1 cellular context compared by ENCODE assay signal in genomic region chr20:21303061-21303871, GRCh38.
TF ChIP-seq lines count a peak whose summit lies in the region.

Gene XRN2 (plus strand): TSS chr20:21303331. CDS start chr20:21303399, 68 bp downstream.

TF ChIP-seq in HepG2, 621 proteins besides CTCF, POLR2A, EP300 and RAD21 (continued from another document and continues in another):
- TF ChIP-seq ZNF639 (CRISPR knock-in tag; conservative IDR thresholded peaks at IDR 0.05) (peak; percentile 80), ZNF557 (CRISPR knock-in tag; IDR thresholded peaks at IDR 0.05) (no peak; the same call in none of the 2 replicates), MXD1 (CRISPR knock-in tag; IDR thresholded peaks at IDR 0.05) (peak; percentile 99), ZFAT (CRISPR knock-in tag; conservative IDR thresholded peaks at IDR 0.05) (peak; percentile 94), ZKSCAN1 (IDR thresholded peaks at IDR 0.05; ENCODE audit: low read length) (no peak; the same call in 1 of the 2 replicates), NCOA1 (CRISPR knock-in tag; IDR thresholded peaks at IDR 0.05) (no peak), ZNF235 (CRISPR knock-in tag; IDR thresholded peaks at IDR 0.05; ENCODE audit: borderline replicate concordance) (peak; percentile 85; the same call in 1 of the 2 replicates), ETV6 (CRISPR knock-in tag; conservative IDR thresholded peaks at IDR 0.05) (peak; percentile 82; the same call in 1 of the 2 replicates), HNRNPH1 (optimal IDR thresholded peaks at IDR 0.05; ENCODE audit: low read depth, low read length) (no peak), BRD4 (CRISPR knock-in tag; IDR thresholded peaks at IDR 0.05) (peak; percentile 76), TRIM22 (IDR thresholded peaks at IDR 0.05) (no peak), SMARCC2 (IDR thresholded peaks at IDR 0.05) (no peak), ZNF550 (CRISPR knock-in tag; IDR thresholded peaks at IDR 0.05; ENCODE audit: borderline replicate concordance) (peak; percentile 67), SRF (IDR thresholded peaks at IDR 0.05; ENCODE audit: low read depth, low read length) (peak; percentile 53; the same call in 1 of the 2 replicates), MLX (CRISPR knock-in tag; IDR thresholded peaks at IDR 0.05) (peak; percentile 85), ZNF142 (CRISPR knock-in tag; IDR thresholded peaks at IDR 0.05) (peak; percentile 57), NFE2L2 (IDR thresholded peaks at IDR 0.05; ENCODE audit: low read length) (0 out of 2 replicates have a peak, but pooled peaks have one; percentile 1), SIN3B (IDR thresholded peaks at IDR 0.05; ENCODE audit: low read length) (peak; percentile 61), SETDB1 (CRISPR knock-in tag; IDR thresholded peaks at IDR 0.05; ENCODE audit: borderline replicate concordance) (no peak), HNF4G (IDR thresholded peaks at IDR 0.05; ENCODE audit: borderline replicate concordance, low read depth, low read length) (peak; percentile 59), HNF4G (CRISPR knock-in tag; IDR thresholded peaks at IDR 0.05; ENCODE audit: borderline replicate concordance, low read depth) (peak; percentile 22; the same call in 1 of the 2 replicates), MEIS2 (CRISPR knock-in tag; IDR thresholded peaks at IDR 0.05) (peak; percentile 70), ZNF34 (CRISPR knock-in tag; IDR thresholded peaks at IDR 0.05; ENCODE audit: borderline replicate concordance) (peak; percentile 65; the same call in 1 of the 2 replicates), ZBTB42 (CRISPR knock-in tag; IDR thresholded peaks at IDR 0.05) (no peak; the same call in 1 of the 2 replicates), FOSL1 (CRISPR knock-in tag; IDR thresholded peaks at IDR 0.05; ENCODE audit: borderline replicate concordance) (peak; percentile 70; the same call in 1 of the 2 replicates), MXD4 (CRISPR knock-in tag; IDR thresholded peaks at IDR 0.05) (peak; percentile 100), NFE2L1 (CRISPR knock-in tag; IDR thresholded peaks at IDR 0.05; ENCODE audit: borderline replicate concordance) (no peak), ZBED4 (CRISPR knock-in tag; IDR thresholded peaks at IDR 0.05; ENCODE audit: borderline replicate concordance) (peak; percentile 93; the same call in 1 of the 2 replicates), NR2F6 (IDR thresholded peaks at IDR 0.05) (no peak; the same call in 1 of the 2 replicates), NR2F6 (CRISPR knock-in tag; IDR thresholded peaks at IDR 0.05) (peak; percentile 80), ZNF180 (CRISPR knock-in tag; IDR thresholded peaks at IDR 0.05; ENCODE audit: borderline replicate concordance, low read depth) (peak; percentile 56; the same call in 1 of the 2 replicates), SNRNP70 (IDR thresholded peaks at IDR 0.05; ENCODE audit: low read depth, low read length) (no peak; the same call in 1 of the 2 replicates), ISX (CRISPR knock-in tag; conservative IDR thresholded peaks at IDR 0.05) (peak; percentile 76), NFIB (CRISPR knock-in tag; IDR thresholded peaks at IDR 0.05; ENCODE audit: borderline replicate concordance) (no peak), NKX3-1 (CRISPR knock-in tag; IDR thresholded peaks at IDR 0.05) (peak; percentile 83), NR2F2 (IDR thresholded peaks at IDR 0.05; ENCODE audit: borderline replicate concordance, low read depth) (peak; percentile 9; the same call in 1 of the 2 replicates), ZNF232 (CRISPR knock-in tag; IDR thresholded peaks at IDR 0.05; ENCODE audit: borderline replicate concordance) (peak; percentile 74; the same call in 1 of the 2 replicates), NFRKB (IDR thresholded peaks at IDR 0.05) (no peak), STAT5B (CRISPR knock-in tag; IDR thresholded peaks at IDR 0.05) (peak; percentile 90), RFX5 (IDR thresholded peaks at IDR 0.05; ENCODE audit: low read depth, low read length) (peak; percentile 87), ZNF282 (IDR thresholded peaks at IDR 0.05; ENCODE audit: partially characterized antibody) (no peak), ZGPAT (CRISPR knock-in tag; IDR thresholded peaks at IDR 0.05) (peak; percentile 95), NR2F1 (CRISPR knock-in tag; IDR thresholded peaks at IDR 0.05) (peak; percentile 28 to 61; a peak in 3 of 4 replicates), TAF15 (IDR thresholded peaks at IDR 0.05; ENCODE audit: low read depth, low read length, poor library complexity, severe bottlenecking) (peak; percentile 91), ZNF138 (CRISPR knock-in tag; IDR thresholded peaks at IDR 0.05; ENCODE audit: low read depth) (peak; percentile 93), TBX3 (IDR thresholded peaks at IDR 0.05; ENCODE audit: borderline replicate concordance) (peak; percentile 60; the same call in 1 of the 2 replicates), NFIC (IDR thresholded peaks at IDR 0.05; ENCODE audit: low read length) (no peak; the same call in 1 of the 2 replicates), ZXDC (CRISPR knock-in tag; IDR thresholded peaks at IDR 0.05) (no peak)
